In genomic region chr17:38761612-38762011, GRCh38 we compare ENCODE assay signal across 8 cellular contexts. TPM values are rescaled to one million over a fixed set of nuclear protein-coding genes. Genes with fewer than 3 reads are reported as not detected.
DNase-seq lines count a peak whose midpoint lies in the region; ATAC-seq and TF ChIP-seq lines count a peak whose summit lies in the region.

No MANE protein-coding gene starts in this region.

- H3K79me2 ChIP-seq in fibroblast of lung (ENCODE audit: control insufficient read depth, insufficient read depth, low read length), result no peaks in the 10 kb centered on the region

- no peak overlapping the region for H3K4me2 ChIP-seq in fibroblast of lung (ENCODE audit: extremely low read depth, insufficient read depth, low read length)

- H3K36me3 ChIP-seq in fibroblast of lung (ENCODE audit: control insufficient read depth, insufficient read depth, low read length), result peaks cover 18% of the 10 kb centered on the region

- H3K4me1 ChIP-seq in fibroblast of lung (ENCODE audit: control insufficient read depth, extremely low read depth, insufficient read depth, low read length), result no peaks in the 10 kb centered on the region

- H4K20me1 ChIP-seq in fibroblast of lung (ENCODE audit: control insufficient read depth, extremely low read depth, insufficient read depth, low read length), result no peaks in the 10 kb centered on the region

- H3K9me3 ChIP-seq in fibroblast of lung (ENCODE audit: control insufficient read depth, insufficient read depth, low read depth, low read length), result no peaks in the 10 kb centered on the region

- ATAC-seq in GM19455 (IDR thresholded peaks at IDR 0.05; ENCODE audit: unreplicated experiment) (no peak), Right ventricle myocardium inferior (no peak)

- TF ChIP-seq CTCF in GM12875 (IDR thresholded peaks at IDR 0.05; ENCODE audit: borderline replicate concordance, insufficient read depth, low read depth, low read length) (peak; percentile 36), fibroblast of lung (conservative IDR thresholded peaks at IDR 0.05 in 1 of 2, IDR thresholded peaks at IDR 0.05 in 1 of 2; ENCODE audit: low read depth in 1 of 2, low read length in 2 of 2) (peak; percentile 10 to 31)

- intact Hi-C loops in Right ventricle myocardium inferior (cut with DNase I), result no loop called here

- DNase-seq in A172 (ENCODE audit: low spot score) (peak; percentile 31), SW480 (ENCODE audit: low spot score) (peak; percentile 30), fibroblast of lung (ENCODE audit: low read depth in 2 of 2) (peak in 1 of 2 donors; percentile 19), Right ventricle myocardium inferior (ENCODE audit: missing footprints) (no peak), NCI-H774 (lab: John Stamatoyannopoulos, UW) (no peak), anterior cingulate cortex (lab: John Stamatoyannopoulos, UW) (no peak)

- no peak overlapping the region for H3K27ac ChIP-seq in fibroblast of lung (ENCODE audit: insufficient read depth, low read length)

- no peak overlapping the region for H2AFZ ChIP-seq in fibroblast of lung (ENCODE audit: low read length)

- H3K9ac ChIP-seq in fibroblast of lung (ENCODE audit: insufficient read depth, low read length), result no peak overlapping the region

- H3K27me3 ChIP-seq in fibroblast of lung (ENCODE audit: control insufficient read depth, insufficient read depth, low read length), result no peaks in the 10 kb centered on the region

- H3K4me3 ChIP-seq in GM12875 (ENCODE audit: low read depth, low read length) (no peak overlapping the region), fibroblast of lung (replicated peaks in 1 of 4; ENCODE audit: control extremely low read depth in 1 of 4, insufficient read depth in 1 of 4, low read depth in 3 of 4, low read length in 4 of 4) (no peak overlapping the region)

RNA-seq across cellular contexts. Expression of gene PSMB3, which starts 9.1 kb away (rescaled TPM):
- total RNA-seq in A172 (2014; rRNA removed; shearing (Covaris generic)), result 484 and 521 TPM in 2 replicates
- total RNA-seq in fibroblast of lung (215 and 299 TPM in 2 replicates), Right ventricle myocardium inferior (175 TPM)
- polyA plus RNA-seq in fibroblast of lung, result 210 and 334 TPM in 2 replicates
- polyA plus RNA-seq in fibroblast of lung (2012), result 196 and 333 TPM in 2 replicates
- polyA minus RNA-seq in fibroblast of lung (ENCODE audit: low replicate concordance), result 291 and 439 TPM in 2 replicates

RNA-seq across cellular contexts. Expression of gene PCGF2, which starts 13.5 kb away (rescaled TPM):
- 8.2 and 9.9 TPM in 2 replicates for total RNA-seq in A172 (2014; rRNA removed; shearing (Covaris generic))
- 2.3 and 4.0 TPM in 2 replicates for total RNA-seq in fibroblast of lung
- polyA plus RNA-seq in fibroblast of lung, result 8.0 and 10.5 TPM in 2 replicates
- polyA plus RNA-seq in fibroblast of lung (2012), result 35.7 and 39.0 TPM in 2 replicates
- polyA minus RNA-seq in fibroblast of lung (ENCODE audit: low replicate concordance), result 34.4 and 47.9 TPM in 2 replicates
- 24.4 TPM for total RNA-seq in Right ventricle myocardium inferior

RNA-seq across cellular contexts. Expression of gene CISD3, which starts 31.5 kb away (rescaled TPM):
- total RNA-seq in A172 (2014; rRNA removed; shearing (Covaris generic)), result 7.5 and 12.4 TPM in 2 replicates
- 4.0 and 4.4 TPM in 2 replicates for total RNA-seq in fibroblast of lung
- polyA plus RNA-seq in fibroblast of lung, result 5.7 and 7.6 TPM in 2 replicates
- polyA plus RNA-seq in fibroblast of lung (2012), result 26.6 and 36.9 TPM in 2 replicates
- 14.4 and 14.9 TPM in 2 replicates for polyA minus RNA-seq in fibroblast of lung (ENCODE audit: low replicate concordance)
- total RNA-seq in Right ventricle myocardium inferior, result 84.7 TPM

RNA-seq across cellular contexts. Expression of gene PIP4K2B, which starts 37.7 kb away (rescaled TPM):
- 55.6 and 66.9 TPM in 2 replicates for total RNA-seq in A172 (2014; rRNA removed; shearing (Covaris generic))
- total RNA-seq in fibroblast of lung (38.5 and 43.8 TPM in 2 replicates), Right ventricle myocardium inferior (49.7 TPM)
- polyA plus RNA-seq in fibroblast of lung, result 30.6 and 33.5 TPM in 2 replicates
- polyA plus RNA-seq in fibroblast of lung (2012), result 34.7 and 34.9 TPM in 2 replicates
- 54.0 and 77.6 TPM in 2 replicates for polyA minus RNA-seq in fibroblast of lung (ENCODE audit: low replicate concordance)

RNA-seq across cellular contexts. Expression of gene MLLT6, which starts 56.5 kb away (rescaled TPM):
- 17.4 and 21.4 TPM in 2 replicates for total RNA-seq in A172 (2014; rRNA removed; shearing (Covaris generic))
- total RNA-seq in fibroblast of lung (17.7 and 20.0 TPM in 2 replicates), Right ventricle myocardium inferior (71.1 TPM)
- 14.3 and 15.4 TPM in 2 replicates for polyA plus RNA-seq in fibroblast of lung
- polyA plus RNA-seq in fibroblast of lung (2012), result 14.2 and 18.2 TPM in 2 replicates
- 17.6 and 34.5 TPM in 2 replicates for polyA minus RNA-seq in fibroblast of lung (ENCODE audit: low replicate concordance)

Comparison
In these comparisons a context has a peak if more than half of its experiments do, and no peak if none do; other contexts are left out.
1. DNase-seq: peak in A172 (single experiment) and SW480 (single experiment); none in Right ventricle myocardium inferior (single experiment), NCI-H774 (single experiment) and anterior cingulate cortex (0 of 58).